In the genomic region with DNA sequence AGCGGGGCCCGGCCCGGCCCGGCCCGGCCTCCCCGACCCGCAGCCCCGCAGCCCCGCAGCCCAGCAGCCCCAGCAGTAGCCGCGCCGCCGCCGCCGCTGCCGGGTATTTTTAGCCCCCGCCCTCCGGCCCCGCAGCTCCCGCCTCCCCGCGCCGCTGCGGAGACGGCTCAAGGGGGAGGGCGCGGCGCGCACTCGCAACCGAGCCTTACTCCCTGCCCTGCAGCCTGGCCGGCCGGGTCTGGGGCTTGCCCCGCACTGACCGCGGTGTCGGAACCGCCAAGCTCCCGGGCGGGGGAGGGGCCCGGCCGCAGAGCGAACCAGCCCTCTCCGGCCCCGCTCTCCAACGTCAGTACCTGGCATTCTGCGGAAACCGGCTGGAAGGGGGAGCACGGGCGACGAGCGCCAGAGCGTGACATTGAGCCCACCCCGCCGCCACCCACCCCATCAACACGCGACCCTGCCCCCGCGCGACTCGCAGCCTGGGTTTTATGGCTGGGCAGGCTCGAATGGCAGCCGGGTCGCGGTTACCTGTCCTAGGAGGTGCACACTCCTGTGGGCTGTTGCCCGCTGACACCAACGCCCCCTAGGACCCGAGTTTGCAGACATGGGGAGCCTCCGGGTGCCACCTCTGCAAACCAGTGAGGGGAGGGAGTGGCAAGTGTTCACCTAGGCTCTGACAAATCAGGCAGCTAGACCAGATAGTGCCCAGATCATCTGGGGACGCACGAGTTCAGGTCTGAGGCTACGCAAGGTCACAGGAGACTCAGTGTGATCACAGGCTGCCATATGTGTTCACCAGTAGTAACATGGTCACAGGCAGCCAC, we compare ENCODE assay signal across 8 cellular contexts. TPM values are rescaled to one million over a fixed set of nuclear protein-coding genes. Genes with fewer than 3 reads are reported as not detected.
DNase-seq lines count a peak whose midpoint lies in the region; FAIRE-seq and TF ChIP-seq lines count a peak whose summit lies in the region.

A gene with protein sequence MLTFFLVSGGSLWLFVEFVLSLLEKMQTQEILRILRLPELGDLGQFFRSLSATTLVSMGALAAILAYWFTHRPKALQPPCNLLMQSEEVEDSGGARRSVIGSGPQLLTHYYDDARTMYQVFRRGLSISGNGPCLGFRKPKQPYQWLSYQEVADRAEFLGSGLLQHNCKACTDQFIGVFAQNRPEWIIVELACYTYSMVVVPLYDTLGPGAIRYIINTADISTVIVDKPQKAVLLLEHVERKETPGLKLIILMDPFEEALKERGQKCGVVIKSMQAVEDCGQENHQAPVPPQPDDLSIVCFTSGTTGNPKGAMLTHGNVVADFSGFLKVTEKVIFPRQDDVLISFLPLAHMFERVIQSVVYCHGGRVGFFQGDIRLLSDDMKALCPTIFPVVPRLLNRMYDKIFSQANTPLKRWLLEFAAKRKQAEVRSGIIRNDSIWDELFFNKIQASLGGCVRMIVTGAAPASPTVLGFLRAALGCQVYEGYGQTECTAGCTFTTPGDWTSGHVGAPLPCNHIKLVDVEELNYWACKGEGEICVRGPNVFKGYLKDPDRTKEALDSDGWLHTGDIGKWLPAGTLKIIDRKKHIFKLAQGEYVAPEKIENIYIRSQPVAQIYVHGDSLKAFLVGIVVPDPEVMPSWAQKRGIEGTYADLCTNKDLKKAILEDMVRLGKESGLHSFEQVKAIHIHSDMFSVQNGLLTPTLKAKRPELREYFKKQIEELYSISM (minus strand): TSS at position 98 of the 824 bp plus-strand sequence. CDS start 105 bp downstream, outside the sequence.

- H3K9me3 Mint-ChIP-seq in progenitor cell of endocrine pancreas (ENCODE audit: low read depth), result no peaks in the 10 kb centered on the region

- H3K9me3 ChIP-seq in adipocyte (ENCODE audit: control insufficient read depth, low read length) (peaks cover 10% of the 10 kb centered on the region), left ventricle myocardium inferior (replicated peaks) (no peaks in the 10 kb centered on the region)

- peak within 1 kb of the TSS; percentile 67 for H3K4me3 Mint-ChIP-seq in progenitor cell of endocrine pancreas (ENCODE audit: low read depth)

- intact Hi-C loops in left ventricle myocardium inferior (cut with micrococcal nuclease), result no loop called here

- FAIRE-seq in RCC 7860 (lab: Jason Lieb, UNC), result no peak

- peaks cover 58% of the 10 kb centered on the region for H3K27me3 ChIP-seq in adipocyte (replicated peaks; ENCODE audit: control insufficient read depth, insufficient read depth, low read length)
- peaks cover 24% of the 10 kb centered on the region for H3K27me3 ChIP-seq in left ventricle myocardium inferior (ENCODE audit: low read depth)

- H3K27ac Mint-ChIP-seq in progenitor cell of endocrine pancreas, result no peak within 1 kb of the TSS

- H3K27me3 Mint-ChIP-seq in progenitor cell of endocrine pancreas, result peaks cover 62% of the 10 kb centered on the region

- H3K4me1 ChIP-seq in adipocyte (ENCODE audit: control insufficient read depth, insufficient read depth, low read length), result no peaks in the 10 kb centered on the region
- peaks cover 33% of the 10 kb centered on the region for H3K4me1 ChIP-seq in left ventricle myocardium inferior

- H3K27ac ChIP-seq in RWPE1 (no peak within 1 kb of the TSS), left ventricle myocardium inferior (replicated peaks) (no peak within 1 kb of the TSS)

- POLR2A ChIA-PET in RWPE1 (lab: Yijun Ruan, JAX; ENCODE audit: low non-redundant PET), result no interaction called here

- TF ChIP-seq CTCF in RWPE1 (conservative IDR thresholded peaks at IDR 0.05; ENCODE audit: low read depth) (no peak), left ventricle myocardium inferior (IDR thresholded peaks at IDR 0.05; ENCODE audit: borderline replicate concordance) (no peak), progenitor cell of endocrine pancreas (IDR thresholded peaks at IDR 0.05; ENCODE audit: unreplicated experiment) (no peak)

- peaks cover 6% of the 10 kb centered on the region for H3K4me1 Mint-ChIP-seq in progenitor cell of endocrine pancreas (ENCODE audit: low read depth)

- H3K36me3 ChIP-seq in adipocyte (ENCODE audit: control insufficient read depth, insufficient read depth, low read length, severe bottlenecking) (no peaks in the 10 kb centered on the region), left ventricle myocardium inferior (no peaks in the 10 kb centered on the region)

- DNase-seq in COLO668 (lab: John Stamatoyannopoulos, UW; ENCODE audit: unreplicated experiment), result peak; percentile 29
- DNase-seq in RWPE1 (ENCODE audit: low spot score), result peak; percentile 49
- DNase-seq in adipocyte (ENCODE audit: low read depth), result peak; percentile 55
- no peak for DNase-seq in left ventricle myocardium inferior
- no peak for DNase-seq in progenitor cell of endocrine pancreas (ENCODE audit: low spot score, unreplicated experiment)
- DNase-seq in Kasumi-1 (lab: John Stamatoyannopoulos, UW), result no peak
- no peak for DNase-seq in RCC 7860 (ENCODE audit: low spot score)
- DNase-seq in NCI-H1092 (lab: John Stamatoyannopoulos, UW), result no peak

- H3K9ac ChIP-seq in adipocyte (ENCODE audit: low read length), result no peak within 1 kb of the TSS

- H3K4me3 ChIP-seq in adipocyte (ENCODE audit: low read length) (peak within 1 kb of the TSS; percentile 70), left ventricle myocardium inferior (peak within 1 kb of the TSS; percentile 72)

- CTCF ChIA-PET in RWPE1 (lab: Yijun Ruan, JAX), result no interaction called here

- no peaks in the 10 kb centered on the region for H3K36me3 Mint-ChIP-seq in progenitor cell of endocrine pancreas (ENCODE audit: insufficient read depth)

RNA-seq across cellular contexts. Expression of the gene that starts here (rescaled TPM):
- 2.7 TPM for total RNA-seq in left ventricle myocardium inferior
- 0.19 and 0.36 TPM in 2 replicates for total RNA-seq in progenitor cell of endocrine pancreas

Comparison
In these comparisons a context has a peak if more than half of its experiments do, and no peak if none do; other contexts are left out.
1. DNase-seq: peak in COLO668 (single experiment), RWPE1 (single experiment) and adipocyte (single experiment); none in left ventricle myocardium inferior (single experiment), progenitor cell of endocrine pancreas (single experiment), Kasumi-1 (0 of 2), RCC 7860 (single experiment) and NCI-H1092 (single experiment).